In genomic region chr7:114087674-114088539, GRCh38 we compare ENCODE assay signal across 10 cellular contexts.
DNase-seq lines count a peak whose midpoint lies in the region; ATAC-seq, FAIRE-seq and TF ChIP-seq lines count a peak whose summit lies in the region.
"Had no signal": no experiment of that assay in that cellular context is flagged by ENCODE, and none has a peak within 500 bp of the region (broad histone marks: within the 10 kb centered on the region; RNA-seq: fewer than 3 reads in every experiment).

No MANE protein-coding gene starts in this region.

- peak overlapping the region; percentile 28 to 86 for H3K4me3 Mint-ChIP-seq in CD14-positive monocyte
- H3K4me3 Mint-ChIP-seq in nephron: peak overlapping the region; percentile 81 to 98 (median 85)

- TF ChIP-seq CTCF in CD14-positive monocyte (IDR thresholded peaks at IDR 0.05): no peak
- no peak for TF ChIP-seq CTCF in endothelial cell of umbilical vein (IDR thresholded peaks at IDR 0.05; ENCODE audit: extremely low read depth in 1 of 2, insufficient read depth in 1 of 2, low read depth in 1 of 2, low read length in 2 of 2)
- TF ChIP-seq CTCF in nephron (IDR thresholded peaks at IDR 0.05; ENCODE audit: unreplicated experiment in 3 of 3): no peak

- no peak overlapping the region for H2AFZ ChIP-seq in endothelial cell of umbilical vein (ENCODE audit: low read depth, low read length)

- H3K27ac Mint-ChIP-seq in CD14-positive monocyte (no peak overlapping the region), nephron (peak overlapping the region in 2 of 3 experiments; percentile 30 to 96)

- H3K4me2 ChIP-seq in endothelial cell of umbilical vein (ENCODE audit: insufficient read depth, low read length): no peak overlapping the region

- dilution Hi-C loops in endothelial cell of umbilical vein (cut with MboI; ENCODE audit: extremely low pct_ligation_motif_present, low sequenced_read_pairs): no loop called here

- H3K9me3 Mint-ChIP-seq in CD14-positive monocyte (peaks cover 0 to 31% (median 12%) of the 10 kb centered on the region in 7 donors), nephron (no peaks in the 10 kb centered on the region)

- no peaks in the 10 kb centered on the region for H3K9me3 ChIP-seq in endothelial cell of umbilical vein (replicated peaks; ENCODE audit: control insufficient read depth, insufficient read depth, low read length)

- no peaks in the 10 kb centered on the region for H4K20me1 ChIP-seq in endothelial cell of umbilical vein (replicated peaks; ENCODE audit: control insufficient read depth, extremely low read depth, insufficient read depth, low read length)

- peaks cover 27% of the 10 kb centered on the region for H3K4me1 ChIP-seq in endothelial cell of umbilical vein (ENCODE audit: control insufficient read depth, extremely low read depth, insufficient read depth, low read length)

- peak; percentile 40 for FAIRE-seq in endothelial cell of umbilical vein (lab: Jason Lieb, UNC)

- POLR2A ChIA-PET in endothelial cell of umbilical vein (lab: Charles Lee): no interaction called here

- no TSS peak for BruUV-seq in endothelial cell of umbilical vein (replicated peaks; lab: Mats Ljungman, UMichigan)

- H3K36me3 Mint-ChIP-seq in CD14-positive monocyte: peaks cover 6 to 22% of the 10 kb centered on the region in 2 donors
- no peaks in the 10 kb centered on the region for H3K36me3 Mint-ChIP-seq in nephron (ENCODE audit: low read depth)

- H3K79me2 ChIP-seq in endothelial cell of umbilical vein (ENCODE audit: control insufficient read depth, insufficient read depth, low read length): no peaks in the 10 kb centered on the region

- H3K9me1 ChIP-seq in endothelial cell of umbilical vein (replicated peaks; ENCODE audit: control insufficient read depth, extremely low read depth, insufficient read depth, low read length): no peaks in the 10 kb centered on the region

- no peak for TF ChIP-seq POLR2A in endothelial cell of umbilical vein (IDR thresholded peaks at IDR 0.05; ENCODE audit: low read depth, low read length)

- CTCF ChIA-PET in endothelial cell of umbilical vein (lab: Charles Lee): interaction anchor here (0.8 to 1.6 kb wide), 5 partner anchors 59 to 1764 kb away, joined by 3 to 7 read pairs (median 3); no protein-coding TSS in a partner anchor

- peaks cover 48 to 53% of the 10 kb centered on the region in 2 experiments for H3K27me3 ChIP-seq in endothelial cell of umbilical vein (ENCODE audit: control insufficient read depth in 2 of 2, insufficient read depth in 2 of 2, low read length in 2 of 2)

- H3K27me3 Mint-ChIP-seq in CD14-positive monocyte (ENCODE audit: low read depth in 3 of 3): peaks cover 75 to 85% (median 82%) of the 10 kb centered on the region in 3 donors
- peaks cover 58% of the 10 kb centered on the region for H3K27me3 Mint-ChIP-seq in nephron (ENCODE audit: low read depth)

- H3K4me1 Mint-ChIP-seq in CD14-positive monocyte (peaks cover 42% of the 10 kb centered on the region), nephron (peaks cover 32% of the 10 kb centered on the region)

- no peaks in the 10 kb centered on the region for H3K36me3 ChIP-seq in endothelial cell of umbilical vein (ENCODE audit: control insufficient read depth in 2 of 2, extremely low read depth in 1 of 2, insufficient read depth in 2 of 2, low read length in 2 of 2)

- no peak for ATAC-seq in GM19328 (IDR thresholded peaks at IDR 0.05; ENCODE audit: unreplicated experiment)
- ATAC-seq in HG03196 (IDR thresholded peaks at IDR 0.05; ENCODE audit: unreplicated experiment): no peak

- DNase-seq in CD14-positive monocyte (ENCODE audit: low spot score): no peak
- DNase-seq in NCI-H187 (lab: John Stamatoyannopoulos, UW): peak; percentile 16 to 72
- DNase-seq in endothelial cell of umbilical vein (ENCODE audit: low read depth, low spot score): peak; percentile 6
- no peak for DNase-seq in pons (ENCODE audit: low spot score)
- DNase-seq in NCI-H2029 (lab: John Stamatoyannopoulos, UW): no peak
- DNase-seq: hippocampal formation had no signal

- H3K27ac ChIP-seq in endothelial cell of umbilical vein (ENCODE audit: insufficient read depth, low read depth, low read length): no peak overlapping the region
- H3K27ac ChIP-seq: VCaP had no signal

- intact Hi-C loops in CD14-positive monocyte (cut with micrococcal nuclease): no loop called here
- intact Hi-C loops in endothelial cell of umbilical vein (cut with micrococcal nuclease): loop anchor here (5.0 kb wide), 1 partner anchor 699 kb away; no protein-coding TSS in a partner anchor

- no peak overlapping the region for H3K9ac ChIP-seq in endothelial cell of umbilical vein (replicated peaks; ENCODE audit: extremely low read depth, insufficient read depth, low read length)

- no peak overlapping the region for H3K4me3 ChIP-seq in endothelial cell of umbilical vein (replicated peaks in 1 of 3; ENCODE audit: insufficient read depth in 1 of 3, low read depth in 1 of 3, low read length in 3 of 3)

TF ChIP-seq in endothelial cell of umbilical vein, 7 proteins besides CTCF, POLR2A, EP300 and RAD21:
- peak; percentile 71 for TF ChIP-seq EZH2 (IDR thresholded peaks at IDR 0.05; ENCODE audit: borderline replicate concordance, low read depth, low read length, severe bottlenecking)
- no peak for TF ChIP-seq FOS (IDR thresholded peaks at IDR 0.05; ENCODE audit: borderline replicate concordance, insufficient read depth, low read length)
- TF ChIP-seq MYC (IDR thresholded peaks at IDR 0.05; ENCODE audit: low read depth, low read length): no peak
- no peak for TF ChIP-seq GATA2 (IDR thresholded peaks at IDR 0.05; ENCODE audit: insufficient read depth, insufficient read length, low read depth, low read length)
- no peak for TF ChIP-seq JUN (IDR thresholded peaks at IDR 0.05; ENCODE audit: borderline replicate concordance, insufficient read depth, insufficient read length, low read depth)
- TF ChIP-seq POLR2AphosphoS5 (IDR thresholded peaks at IDR 0.05; ENCODE audit: insufficient read depth, low read depth, low read length): no peak
- no peak for TF ChIP-seq MAX (IDR thresholded peaks at IDR 0.05; ENCODE audit: insufficient read depth, insufficient read length)
TF ChIP-seq in endothelial cell of umbilical vein: peak in this region for 1.

Comparison
In these comparisons a context has a peak if more than half of its experiments do, and no peak if none do; other contexts are left out.
1. DNase-seq: peak in NCI-H187 (2 of 2) and endothelial cell of umbilical vein (single experiment); none in CD14-positive monocyte (single experiment), pons (single experiment) and NCI-H2029 (single experiment).
2. H3K27ac Mint-ChIP-seq: peak in nephron (2 of 3); none in CD14-positive monocyte (0 of 7).